ENCODE assay signal across 8 cellular contexts in the genomic region with DNA sequence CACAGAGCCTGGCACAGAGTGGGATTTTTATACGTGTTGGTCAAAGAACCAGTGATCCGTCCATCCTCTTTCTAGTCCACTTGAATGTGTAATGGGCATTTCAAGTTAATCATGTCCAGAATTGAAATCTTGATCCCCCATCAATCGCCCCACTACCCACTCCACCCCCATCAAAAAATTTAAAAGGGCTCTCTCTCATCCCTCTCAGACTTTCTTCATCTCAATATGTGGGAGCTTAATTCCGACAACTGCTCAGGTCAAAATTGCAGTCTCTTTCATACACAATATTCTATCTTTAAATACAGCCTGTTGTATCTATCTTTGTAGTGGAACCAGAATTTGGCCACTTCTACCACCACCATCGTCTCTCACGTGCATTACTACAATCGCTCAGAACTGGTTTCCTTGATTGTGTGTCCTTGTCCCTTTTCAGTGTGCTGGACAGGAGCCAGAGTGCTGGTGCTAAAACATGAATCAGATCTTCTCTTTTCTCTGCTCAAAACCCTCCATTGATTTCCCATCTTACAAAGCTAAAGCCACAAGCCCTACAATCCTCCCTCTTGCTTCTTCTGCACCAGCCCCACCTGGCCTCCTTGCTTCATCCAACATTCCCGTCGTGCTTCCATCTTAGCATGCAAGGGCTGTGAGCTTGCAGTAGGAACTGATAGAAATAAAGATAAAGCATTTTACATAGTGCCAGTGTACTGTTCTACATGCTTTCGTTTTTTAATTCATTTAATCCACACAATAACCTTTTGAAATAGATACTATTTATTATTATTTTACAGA. TPM values are rescaled to one million over a fixed set of nuclear protein-coding genes. Genes with fewer than 3 reads are reported as not detected.
DNase-seq lines count a peak whose midpoint lies in the region; ATAC-seq and TF ChIP-seq lines count a peak whose summit lies in the region.

No MANE protein-coding gene starts in this region.

- DNase-seq in activated T-cell treated with anti-CD3 and anti-CD28 coated beads, Interleukin-2, amount 50 U/mL, for 24 hours = no peak
- DNase-seq in activated T-cell treated with anti-CD3 and anti-CD28 coated beads, Interleukin-2, amount 50 U/mL, for 1 hour = no peak
- DNase-seq in WTC11 (ENCODE audit: low spot score) = no peak
- DNase-seq in stimulated activated CD4-positive, alpha-beta T cell treated with anti-CD3 and anti-CD28 coated beads, Interleukin-1b, Interleukin-23, amount 100 ng/mL, for 48 hours = no peak
- no peak for DNase-seq in effector CD4-positive, alpha-beta T cell
- no peak for DNase-seq in GM13976 (ENCODE audit: low spot score)

- no peaks in the 10 kb centered on the region for H3K9me3 Mint-ChIP-seq in activated T-cell treated with anti-CD3 and anti-CD28 coated beads, Interleukin-2, amount 50 U/mL, for 24 hours
- no peaks in the 10 kb centered on the region; the same call in 1 of the 2 replicates for H3K9me3 Mint-ChIP-seq in WTC11

- TF ChIP-seq CTCF in WTC11 (IDR thresholded peaks at IDR 0.05) (no peak), GM13976 (IDR thresholded peaks at IDR 0.05; ENCODE audit: borderline replicate concordance, control extremely low read depth, extremely low read depth, insufficient read depth, missing control alignments) (no peak)

- H3K27me3 Mint-ChIP-seq in activated T-cell treated with anti-CD3 and anti-CD28 coated beads, Interleukin-2, amount 50 U/mL, for 24 hours = no peaks in the 10 kb centered on the region
- peaks cover 12% of the 10 kb centered on the region; the same call in 1 of the 2 replicates for H3K27me3 Mint-ChIP-seq in WTC11 (ENCODE audit: low read depth)

- peaks cover 5% of the 10 kb centered on the region for H3K4me1 ChIP-seq in iPS-18a (ENCODE audit: control insufficient read depth, low read depth, low read length)
- H3K4me1 ChIP-seq in subcutaneous abdominal adipose tissue (ENCODE audit: control insufficient read depth in 5 of 5, insufficient read depth in 5 of 5, low read length in 5 of 5) = peaks cover 2 to 14% (median 12%) of the 10 kb centered on the region in 5 donors

- POLR2A ChIA-PET in WTC11 (lab: Charles Lee) = interaction anchor here (1.2 kb wide), 1 partner anchor 9 kb away, joined by 8 read pairs; a partner anchor contains a TSS

- H3K4me3 Mint-ChIP-seq in activated T-cell treated with anti-CD3 and anti-CD28 coated beads, Interleukin-2, amount 50 U/mL, for 24 hours = peak overlapping the region; percentile 86
- H3K4me3 Mint-ChIP-seq in WTC11 = peak overlapping the region; percentile 79

- ATAC-seq in WTC11 = no peak

- CTCF ChIA-PET in WTC11 (lab: Charles Lee) = interaction anchor here (0.6 to 2.7 kb wide), 16 partner anchors 9 to 351 kb away, joined by 3 to 21 read pairs (median 4); a partner anchor contains a TSS

- H3K9ac ChIP-seq in iPS-18a (ENCODE audit: low read length) (no peak overlapping the region), subcutaneous abdominal adipose tissue (ENCODE audit: low read length in 5 of 5) (peak overlapping the region in 1 of 5 donors; percentile 76)

- H3K27ac Mint-ChIP-seq in activated T-cell treated with anti-CD3 and anti-CD28 coated beads, Interleukin-2, amount 50 U/mL, for 24 hours = peak overlapping the region; percentile 93
- no peak overlapping the region; the same call in 1 of the 2 replicates for H3K27ac Mint-ChIP-seq in WTC11

- peaks cover 16% of the 10 kb centered on the region for H3K27me3 ChIP-seq in iPS-18a (ENCODE audit: control insufficient read depth, insufficient read depth, low read length)
- H3K27me3 ChIP-seq in subcutaneous abdominal adipose tissue (ENCODE audit: control insufficient read depth in 5 of 5, insufficient read depth in 4 of 5, low read length in 5 of 5) = peaks cover 0 to 3% (median 0%) of the 10 kb centered on the region in 5 donors

- in situ Hi-C loops in GM13976 (cut with MboI; ENCODE audit: low sequenced_read_pairs, unreplicated experiment) = no loop called here

- H3K36me3 Mint-ChIP-seq in activated T-cell treated with anti-CD3 and anti-CD28 coated beads, Interleukin-2, amount 50 U/mL, for 24 hours (ENCODE audit: low read depth) = peaks cover 8% of the 10 kb centered on the region
- H3K36me3 Mint-ChIP-seq in WTC11 = no peaks in the 10 kb centered on the region

- H3K36me3 ChIP-seq in iPS-18a (ENCODE audit: control insufficient read depth, low read depth, low read length) (no peaks in the 10 kb centered on the region), subcutaneous abdominal adipose tissue (ENCODE audit: control insufficient read depth in 5 of 5, insufficient read depth in 5 of 5, low read length in 5 of 5) (peaks cover 0 to 2% (median 0%) of the 10 kb centered on the region in 5 donors)

- peaks cover 35% of the 10 kb centered on the region for H3K4me1 Mint-ChIP-seq in activated T-cell treated with anti-CD3 and anti-CD28 coated beads, Interleukin-2, amount 50 U/mL, for 24 hours (ENCODE audit: low read depth)
- peaks cover 15% of the 10 kb centered on the region for H3K4me1 Mint-ChIP-seq in WTC11

- H3K27ac ChIP-seq in iPS-18a (ENCODE audit: low read length) (no peak overlapping the region), subcutaneous abdominal adipose tissue (ENCODE audit: low read depth, low read length) (no peak overlapping the region)

- H3K9me3 ChIP-seq in iPS-18a (ENCODE audit: control insufficient read depth, low read depth, low read length) = no peaks in the 10 kb centered on the region
- H3K9me3 ChIP-seq in subcutaneous abdominal adipose tissue (ENCODE audit: control insufficient read depth in 5 of 5, low read length in 5 of 5) = peaks cover 0 to 5% (median 0%) of the 10 kb centered on the region in 5 donors

- peak overlapping the region; percentile 85 for H3K4me3 ChIP-seq in iPS-18a (ENCODE audit: low read length)
- peak overlapping the region in 3 of 5 donors; percentile 88 to 91 (median 91) for H3K4me3 ChIP-seq in subcutaneous abdominal adipose tissue (ENCODE audit: low read depth in 1 of 5, low read length in 5 of 5)

TF ChIP-seq in WTC11, 78 proteins besides CTCF, POLR2A, EP300 and RAD21 (continues in another document):
- TF ChIP-seq ELF4 (CRISPR knock-in tag; IDR thresholded peaks at IDR 0.05; ENCODE audit: low read depth) (no peak), GRHL2 (CRISPR knock-in tag; IDR thresholded peaks at IDR 0.05; ENCODE audit: insufficient replicate concordance, severe bottlenecking) (no peak), IRF2 (CRISPR knock-in tag; IDR thresholded peaks at IDR 0.05; ENCODE audit: borderline replicate concordance, low read depth) (no peak), TP53 (CRISPR knock-in tag; IDR thresholded peaks at IDR 0.05) (no peak), FOXJ3 (CRISPR knock-in tag; IDR thresholded peaks at IDR 0.05; ENCODE audit: borderline replicate concordance) (no peak)
- TF ChIP-seq, protein P1, sequence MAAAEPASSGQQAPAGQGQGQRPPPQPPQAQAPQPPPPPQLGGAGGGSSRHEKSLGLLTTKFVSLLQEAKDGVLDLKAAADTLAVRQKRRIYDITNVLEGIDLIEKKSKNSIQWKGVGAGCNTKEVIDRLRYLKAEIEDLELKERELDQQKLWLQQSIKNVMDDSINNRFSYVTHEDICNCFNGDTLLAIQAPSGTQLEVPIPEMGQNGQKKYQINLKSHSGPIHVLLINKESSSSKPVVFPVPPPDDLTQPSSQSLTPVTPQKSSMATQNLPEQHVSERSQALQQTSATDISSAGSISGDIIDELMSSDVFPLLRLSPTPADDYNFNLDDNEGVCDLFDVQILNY (CRISPR knock-in tag; IDR thresholded peaks at IDR 0.05) = no peak
- TF ChIP-seq, protein P2, sequence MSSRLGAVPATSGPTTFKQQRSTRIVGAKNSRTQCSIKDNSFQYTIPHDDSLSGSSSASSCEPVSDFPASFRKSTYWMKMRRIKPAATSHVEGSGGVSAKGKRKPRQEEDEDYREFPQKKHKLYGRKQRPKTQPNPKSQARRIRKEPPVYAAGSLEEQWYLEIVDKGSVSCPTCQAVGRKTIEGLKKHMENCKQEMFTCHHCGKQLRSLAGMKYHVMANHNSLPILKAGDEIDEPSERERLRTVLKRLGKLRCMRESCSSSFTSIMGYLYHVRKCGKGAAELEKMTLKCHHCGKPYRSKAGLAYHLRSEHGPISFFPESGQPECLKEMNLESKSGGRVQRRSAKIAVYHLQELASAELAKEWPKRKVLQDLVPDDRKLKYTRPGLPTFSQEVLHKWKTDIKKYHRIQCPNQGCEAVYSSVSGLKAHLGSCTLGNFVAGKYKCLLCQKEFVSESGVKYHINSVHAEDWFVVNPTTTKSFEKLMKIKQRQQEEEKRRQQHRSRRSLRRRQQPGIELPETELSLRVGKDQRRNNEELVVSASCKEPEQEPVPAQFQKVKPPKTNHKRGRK (CRISPR knock-in tag; IDR thresholded peaks at IDR 0.05; ENCODE audit: borderline replicate concordance) = no peak
- TF ChIP-seq, protein P3, sequence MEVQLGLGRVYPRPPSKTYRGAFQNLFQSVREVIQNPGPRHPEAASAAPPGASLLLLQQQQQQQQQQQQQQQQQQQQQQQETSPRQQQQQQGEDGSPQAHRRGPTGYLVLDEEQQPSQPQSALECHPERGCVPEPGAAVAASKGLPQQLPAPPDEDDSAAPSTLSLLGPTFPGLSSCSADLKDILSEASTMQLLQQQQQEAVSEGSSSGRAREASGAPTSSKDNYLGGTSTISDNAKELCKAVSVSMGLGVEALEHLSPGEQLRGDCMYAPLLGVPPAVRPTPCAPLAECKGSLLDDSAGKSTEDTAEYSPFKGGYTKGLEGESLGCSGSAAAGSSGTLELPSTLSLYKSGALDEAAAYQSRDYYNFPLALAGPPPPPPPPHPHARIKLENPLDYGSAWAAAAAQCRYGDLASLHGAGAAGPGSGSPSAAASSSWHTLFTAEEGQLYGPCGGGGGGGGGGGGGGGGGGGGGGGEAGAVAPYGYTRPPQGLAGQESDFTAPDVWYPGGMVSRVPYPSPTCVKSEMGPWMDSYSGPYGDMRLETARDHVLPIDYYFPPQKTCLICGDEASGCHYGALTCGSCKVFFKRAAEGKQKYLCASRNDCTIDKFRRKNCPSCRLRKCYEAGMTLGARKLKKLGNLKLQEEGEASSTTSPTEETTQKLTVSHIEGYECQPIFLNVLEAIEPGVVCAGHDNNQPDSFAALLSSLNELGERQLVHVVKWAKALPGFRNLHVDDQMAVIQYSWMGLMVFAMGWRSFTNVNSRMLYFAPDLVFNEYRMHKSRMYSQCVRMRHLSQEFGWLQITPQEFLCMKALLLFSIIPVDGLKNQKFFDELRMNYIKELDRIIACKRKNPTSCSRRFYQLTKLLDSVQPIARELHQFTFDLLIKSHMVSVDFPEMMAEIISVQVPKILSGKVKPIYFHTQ (CRISPR knock-in tag; IDR thresholded peaks at IDR 0.05) = no peak

RNA-seq across cellular contexts. Expression of a gene that starts 0.8 kb away (rescaled TPM):
- total RNA-seq in WTC11 (2021) = 10.1 to 12.5 TPM (median 12.1 TPM) in 3 replicates

RNA-seq across cellular contexts. Expression of a gene that starts 9.1 kb away (rescaled TPM):
- total RNA-seq in WTC11 (2021) = 1.1 to 1.7 TPM (median 1.6 TPM) in 3 replicates

RNA-seq across cellular contexts. Expression of a gene that starts 38.9 kb away (rescaled TPM):
- 35.8 to 43.3 TPM (median 38.1 TPM) in 3 replicates for total RNA-seq in WTC11 (2021)
